Comparison of ENCODE assay signal across 8 cellular contexts in genomic region chr10:68562666-68563522, GRCh38. TPM values are rescaled to one million over a fixed set of nuclear protein-coding genes. Genes with fewer than 3 reads are reported as not detected.
A peak's percentile ranks its signal among the peaks of the same experiment; 100 is the strongest.
DNase-seq lines count a peak whose midpoint lies in the region; ATAC-seq and TF ChIP-seq lines count a peak whose summit lies in the region.

No MANE protein-coding gene starts in this region.

- no peak for TF ChIP-seq CTCF in astrocyte of the cerebellum (IDR thresholded peaks at IDR 0.05; ENCODE audit: low read depth, low read length, missing control alignments)

- peak; percentile 86 to 92 for DNase-seq in HAP-1 (ENCODE audit: low spot score in 2 of 2)
- no peak for DNase-seq in astrocyte of the cerebellum (ENCODE audit: low read depth)
- no peak for DNase-seq in SW 1271 (lab: John Stamatoyannopoulos, UW)
- no peak for DNase-seq in kidney tubule cell (ENCODE audit: low spot score)

- ATAC-seq in GM21390 (IDR thresholded peaks at IDR 0.05; ENCODE audit: unreplicated experiment), result no peak
- ATAC-seq in HG03135 (IDR thresholded peaks at IDR 0.05; ENCODE audit: unreplicated experiment), result no peak

- peaks cover 55% of the 10 kb centered on the region; the same call in 1 of the 2 replicates for H4K20me1 ChIP-seq in BLaER1

- H3K27me3 ChIP-seq in BLaER1 (peaks cover 97% of the 10 kb centered on the region), HAP-1 (ENCODE audit: low read depth) (no peaks in the 10 kb centered on the region)

- H3K4me3 ChIP-seq in BLaER1 (no peak overlapping the region), HAP-1 (peak overlapping the region; percentile 98), astrocyte of the cerebellum (ENCODE audit: low read depth, low read length) (peak overlapping the region; percentile 92), mesodermal cell (ENCODE audit: extremely low read depth, insufficient read depth, low read length, poor library complexity, severe bottlenecking) (peak overlapping the region; percentile 97)

- in situ Hi-C loops in HAP-1 (cut with MboI; ENCODE audit: low sequenced_read_pairs), result loop anchor here (5.0 kb wide), 1 partner anchor 34 kb away; no protein-coding TSS in a partner anchor
- in situ Hi-C loops in astrocyte of the cerebellum (cut with HindIII; ENCODE audit: low sequenced_read_pairs), result loop anchor here (25.0 kb wide), 1 partner anchor 174 kb away; no protein-coding TSS in a partner anchor

- no peak overlapping the region for H3K9ac ChIP-seq in BLaER1

- no peak overlapping the region for H3K27ac ChIP-seq in BLaER1
- H3K27ac ChIP-seq in mesodermal cell (ENCODE audit: low read depth, low read length, severe bottlenecking), result peak overlapping the region; percentile 82

- WGBS in mesodermal cell (ENCODE audit: insufficient coverage in 2 of 2), 2 experiments, result 0 to 1% methylated on average over 4 to 7 of the region's 12 CpGs

- H3K9me3 ChIP-seq in BLaER1, result peaks cover 9% of the 10 kb centered on the region; the same call in 1 of the 2 replicates
- no peaks in the 10 kb centered on the region for H3K9me3 ChIP-seq in HAP-1
- no peaks in the 10 kb centered on the region for H3K9me3 ChIP-seq in mesodermal cell (ENCODE audit: control insufficient read depth, low read length)

- no peaks in the 10 kb centered on the region for H3K36me3 ChIP-seq in BLaER1
- peaks cover 12% of the 10 kb centered on the region for H3K36me3 ChIP-seq in HAP-1 (replicated peaks)
- H3K36me3 ChIP-seq in mesodermal cell (ENCODE audit: control insufficient read depth, insufficient read depth, low read length), result peaks cover 9% of the 10 kb centered on the region

- H3K4me1 ChIP-seq in BLaER1 (peaks cover 27% of the 10 kb centered on the region), HAP-1 (peaks cover 27% of the 10 kb centered on the region), mesodermal cell (ENCODE audit: control insufficient read depth, insufficient read depth, low read length, poor library complexity, severe bottlenecking) (peaks cover 6% of the 10 kb centered on the region)

- peak overlapping the region; percentile 11; the same call in 1 of the 2 replicates for H3K4me2 ChIP-seq in BLaER1

RNA-seq across cellular contexts. Expression of gene TET1, which starts 2.8 kb away (rescaled TPM):
- 15.6 TPM for polyA plus RNA-seq in mesodermal cell (2013, experiment 1 of 2)
- polyA plus RNA-seq in mesodermal cell (2013, experiment 2 of 2), result 15.5 TPM

RNA-seq across cellular contexts. Expression of gene SLC25A16, which starts 35.6 kb away (rescaled TPM):
- polyA plus RNA-seq in mesodermal cell (2013, experiment 1 of 2), result 7.5 TPM
- polyA plus RNA-seq in mesodermal cell (2013, experiment 2 of 2), result 5.8 TPM

Comparison
In these comparisons a context has a peak if more than half of its experiments do, and no peak if none do; other contexts are left out.
1. DNase-seq: peak in HAP-1 (2 of 2); none in astrocyte of the cerebellum (single experiment), SW 1271 (0 of 2) and kidney tubule cell (single experiment).